ENCODE assay signal across 1 cellular context in genomic region chr14:92686763-92687427, GRCh38.
TF ChIP-seq lines count a peak whose summit lies in the region.

No MANE protein-coding gene starts in this region.

TF ChIP-seq in WTC11, 78 proteins besides CTCF, POLR2A, EP300 and RAD21 (continued from another document):
- TF ChIP-seq FOXP1 (CRISPR knock-in tag; IDR thresholded peaks at IDR 0.05; ENCODE audit: borderline replicate concordance): 0 out of 2 replicates have a peak, but pooled peaks have one; percentile 45
- TF ChIP-seq CBFB (CRISPR knock-in tag; IDR thresholded peaks at IDR 0.05; ENCODE audit: low read depth): no peak
- no peak for TF ChIP-seq ZNF512 (CRISPR knock-in tag; IDR thresholded peaks at IDR 0.05; ENCODE audit: borderline replicate concordance)
- TF ChIP-seq JAZF1 (CRISPR knock-in tag; IDR thresholded peaks at IDR 0.05): no peak
- no peak for TF ChIP-seq NR1H2 (CRISPR knock-in tag; IDR thresholded peaks at IDR 0.05)
- no peak for TF ChIP-seq ZNF423 (CRISPR knock-in tag; IDR thresholded peaks at IDR 0.05)
- TF ChIP-seq MXD4 (CRISPR knock-in tag; IDR thresholded peaks at IDR 0.05; ENCODE audit: borderline replicate concordance): no peak
- TF ChIP-seq TEAD4 (CRISPR knock-in tag; IDR thresholded peaks at IDR 0.05): no peak
- peak; percentile 66; the same call in 1 of the 2 replicates for TF ChIP-seq ARID4B (CRISPR knock-in tag; IDR thresholded peaks at IDR 0.05; ENCODE audit: borderline replicate concordance)
- TF ChIP-seq CDX4 (CRISPR knock-in tag; IDR thresholded peaks at IDR 0.05; ENCODE audit: borderline replicate concordance): no peak
- TF ChIP-seq STAT6 (CRISPR knock-in tag; conservative IDR thresholded peaks at IDR 0.05; ENCODE audit: low read depth): no peak
- no peak for TF ChIP-seq JUN (CRISPR knock-in tag; IDR thresholded peaks at IDR 0.05)
- TF ChIP-seq KAT7 (CRISPR knock-in tag; IDR thresholded peaks at IDR 0.05; ENCODE audit: borderline replicate concordance): no peak
- TF ChIP-seq E2F5 (CRISPR knock-in tag; IDR thresholded peaks at IDR 0.05): peak; percentile 73; the same call in 1 of the 2 replicates
- no peak for TF ChIP-seq IRF1 (CRISPR knock-in tag; IDR thresholded peaks at IDR 0.05)
- TF ChIP-seq FOXJ3 (CRISPR knock-in tag; IDR thresholded peaks at IDR 0.05; ENCODE audit: borderline replicate concordance): no peak
- TF ChIP-seq AR (CRISPR knock-in tag; IDR thresholded peaks at IDR 0.05): no peak
- TF ChIP-seq ETV6 (CRISPR knock-in tag; IDR thresholded peaks at IDR 0.05): no peak; the same call in 1 of the 2 replicates
- no peak for TF ChIP-seq SP1 (CRISPR knock-in tag; conservative IDR thresholded peaks at IDR 0.05)
- no peak for TF ChIP-seq ZNF138 (CRISPR knock-in tag; conservative IDR thresholded peaks at IDR 0.05)
- no peak for TF ChIP-seq GRHL2 (CRISPR knock-in tag; IDR thresholded peaks at IDR 0.05; ENCODE audit: insufficient replicate concordance, severe bottlenecking)
- no peak for TF ChIP-seq NFYB (CRISPR knock-in tag; conservative IDR thresholded peaks at IDR 0.05; ENCODE audit: low read depth)
- TF ChIP-seq ATF3 (CRISPR knock-in tag; conservative IDR thresholded peaks at IDR 0.05): no peak
- no peak for TF ChIP-seq OVOL2 (CRISPR knock-in tag; IDR thresholded peaks at IDR 0.05; ENCODE audit: borderline replicate concordance)
- no peak for TF ChIP-seq RORB (CRISPR knock-in tag; IDR thresholded peaks at IDR 0.05)
- TF ChIP-seq USF2 (CRISPR knock-in tag; IDR thresholded peaks at IDR 0.05): no peak
- TF ChIP-seq TCF7 (CRISPR knock-in tag; IDR thresholded peaks at IDR 0.05; ENCODE audit: low read depth): no peak
- TF ChIP-seq ATF1 (CRISPR knock-in tag; IDR thresholded peaks at IDR 0.05): no peak
- 0 out of 2 replicates have a peak, but pooled peaks have one; percentile 16 for TF ChIP-seq USF1 (CRISPR knock-in tag; IDR thresholded peaks at IDR 0.05)
- TF ChIP-seq ZNF317 (CRISPR knock-in tag; IDR thresholded peaks at IDR 0.05; ENCODE audit: borderline replicate concordance, low read depth): no peak
- TF ChIP-seq ZNF671 (CRISPR knock-in tag; IDR thresholded peaks at IDR 0.05): no peak
- TF ChIP-seq NFATC4 (CRISPR knock-in tag; IDR thresholded peaks at IDR 0.05): no peak
- no peak for TF ChIP-seq SMAD4 (CRISPR knock-in tag; IDR thresholded peaks at IDR 0.05)
- TF ChIP-seq NR2C2 (CRISPR knock-in tag; IDR thresholded peaks at IDR 0.05): no peak
- TF ChIP-seq NFE2L1 (CRISPR knock-in tag; IDR thresholded peaks at IDR 0.05): no peak
- TF ChIP-seq PRRX2 (CRISPR knock-in tag; IDR thresholded peaks at IDR 0.05): no peak
- 0 out of 2 replicates have a peak, but pooled peaks have one; percentile 27 for TF ChIP-seq ZNF263 (CRISPR knock-in tag; IDR thresholded peaks at IDR 0.05; ENCODE audit: low read depth)
- no peak for TF ChIP-seq IRF2 (CRISPR knock-in tag; IDR thresholded peaks at IDR 0.05; ENCODE audit: borderline replicate concordance, low read depth)
